8 cellular contexts compared by ENCODE assay signal in the genomic region with DNA sequence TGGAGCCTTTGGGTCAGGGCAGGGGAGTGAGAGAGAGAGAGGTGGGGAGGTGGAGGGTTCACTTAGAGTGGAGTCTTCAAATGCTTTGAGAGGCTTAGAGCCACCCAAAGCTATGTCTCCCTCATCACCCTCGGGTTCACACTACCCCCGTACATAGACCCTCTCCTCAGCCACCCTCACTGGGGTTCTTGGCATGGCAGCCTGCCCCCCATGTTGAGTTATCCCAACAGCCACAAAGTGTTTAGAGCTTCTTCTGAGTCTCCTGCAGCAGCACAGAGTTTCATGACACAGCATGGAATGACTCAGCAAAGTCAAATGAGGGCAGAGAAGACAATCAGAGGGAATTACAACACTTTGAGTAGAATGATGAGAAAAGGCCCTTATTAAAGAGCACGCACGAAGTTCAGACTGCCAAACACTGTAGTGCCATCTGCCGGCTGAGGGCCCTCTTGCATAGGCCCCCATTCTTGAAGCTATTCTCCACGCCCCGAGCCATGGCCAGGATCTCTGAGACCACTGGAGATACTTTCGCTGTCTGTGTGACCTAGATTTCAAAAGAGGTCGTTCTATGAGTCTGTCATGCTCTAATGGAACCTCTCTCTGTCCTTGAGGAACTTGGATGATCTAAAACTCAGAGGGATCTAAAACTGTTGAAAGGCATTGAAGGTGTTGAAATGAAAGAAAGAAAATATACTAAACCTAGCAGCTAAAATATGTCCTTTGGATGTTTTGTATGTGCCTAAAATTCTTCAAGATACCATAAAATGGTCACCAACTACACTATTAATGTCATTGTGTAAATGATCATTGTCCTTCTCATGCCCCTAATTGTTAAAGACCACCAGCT.
DNase-seq lines count a peak whose midpoint lies in the region; ATAC-seq and TF ChIP-seq lines count a peak whose summit lies in the region.

No MANE protein-coding gene starts in this region.

- peak overlapping the region; percentile 54; the same call in 1 of the 2 replicates for H2AFZ ChIP-seq in OCI-LY3 (ENCODE audit: low read depth, low read length)

- no peak overlapping the region for H3K4me3 Mint-ChIP-seq in activated T-cell treated with anti-CD3 and anti-CD28 coated beads, Interleukin-2, amount 50 U/mL, for 24 hours
- no peak overlapping the region for H3K4me3 Mint-ChIP-seq in neural crest cell

- H3K4me2 ChIP-seq in OCI-LY3 (ENCODE audit: low read length): peak overlapping the region; percentile 58

- H3K4me1 Mint-ChIP-seq in activated T-cell treated with anti-CD3 and anti-CD28 coated beads, Interleukin-2, amount 50 U/mL, for 24 hours (ENCODE audit: low read depth): peaks cover 3% of the 10 kb centered on the region
- peaks cover 9% of the 10 kb centered on the region for H3K4me1 Mint-ChIP-seq in neural crest cell

- H3K27ac ChIP-seq in OCI-LY3 (ENCODE audit: low read length): no peak overlapping the region

- H3K27me3 Mint-ChIP-seq in activated T-cell treated with anti-CD3 and anti-CD28 coated beads, Interleukin-2, amount 50 U/mL, for 24 hours: no peaks in the 10 kb centered on the region
- no peaks in the 10 kb centered on the region for H3K27me3 Mint-ChIP-seq in neural crest cell (ENCODE audit: low read depth)

- no peaks in the 10 kb centered on the region for H3K36me3 Mint-ChIP-seq in activated T-cell treated with anti-CD3 and anti-CD28 coated beads, Interleukin-2, amount 50 U/mL, for 24 hours (ENCODE audit: low read depth)
- no peaks in the 10 kb centered on the region for H3K36me3 Mint-ChIP-seq in neural crest cell (ENCODE audit: low read depth)

- H3K36me3 ChIP-seq in BJ (ENCODE audit: control insufficient read depth, insufficient read depth, low read length) (no peaks in the 10 kb centered on the region), OCI-LY3 (replicated peaks; ENCODE audit: low read depth, low read length) (no peaks in the 10 kb centered on the region)

- H3K4me3 ChIP-seq in BJ (ENCODE audit: low read depth, low read length) (no peak overlapping the region), OCI-LY3 (ENCODE audit: low read length) (peak overlapping the region; percentile 49; the same call in 1 of the 2 replicates)

- no peaks in the 10 kb centered on the region for H3K79me2 ChIP-seq in OCI-LY3 (ENCODE audit: low read length)

- H4K20me1 ChIP-seq in OCI-LY3 (ENCODE audit: insufficient read depth, low read length): no peaks in the 10 kb centered on the region

- H3K9me3 Mint-ChIP-seq in activated T-cell treated with anti-CD3 and anti-CD28 coated beads, Interleukin-2, amount 50 U/mL, for 24 hours: no peaks in the 10 kb centered on the region
- H3K9me3 Mint-ChIP-seq in neural crest cell: no peaks in the 10 kb centered on the region

- TF ChIP-seq CTCF in BJ (IDR thresholded peaks at IDR 0.05; ENCODE audit: insufficient read depth, low read depth, low read length) (peak; percentile 95), OCI-LY3 (IDR thresholded peaks at IDR 0.05; ENCODE audit: low read depth, low read length) (peak; percentile 75), neural crest cell (conservative IDR thresholded peaks at IDR 0.05) (peak; percentile 75)

- H3K27ac Mint-ChIP-seq in activated T-cell treated with anti-CD3 and anti-CD28 coated beads, Interleukin-2, amount 50 U/mL, for 24 hours: no peak overlapping the region
- no peak overlapping the region for H3K27ac Mint-ChIP-seq in neural crest cell (ENCODE audit: unreplicated experiment)

- CTCF ChIA-PET in BJ (lab: Yijun Ruan, JAX): interaction anchor here (0.5 to 2.5 kb wide), 47 partner anchors 10 to 902 kb away, joined by 3 to 22 read pairs (median 4); partner anchors contain the start of gene PELI2

- H3K9me3 ChIP-seq in OCI-LY3 (ENCODE audit: insufficient read depth, low read length): no peaks in the 10 kb centered on the region

- peaks cover 8% of the 10 kb centered on the region for H3K4me1 ChIP-seq in OCI-LY3 (ENCODE audit: low read length)

- H3K27me3 ChIP-seq in BJ (ENCODE audit: control insufficient read depth, insufficient read depth, low read length): no peaks in the 10 kb centered on the region
- no peaks in the 10 kb centered on the region for H3K27me3 ChIP-seq in OCI-LY3 (ENCODE audit: low read depth, low read length)

- DNase-seq in BJ (ENCODE audit: low read depth) (peak; percentile 91), HT-29 (ENCODE audit: low spot score) (peak; percentile 73), fibroblast of peridontal ligament (ENCODE audit: extremely low read depth) (peak; percentile 99), neural crest cell (ENCODE audit: low read depth, low spot score) (peak; percentile 45), superior temporal gyrus (ENCODE audit: extremely low spot score) (peak; percentile 92)
- peak; percentile 63 for DNase-seq in activated T-cell treated with anti-CD3 and anti-CD28 coated beads, Interleukin-2, amount 50 U/mL, for 24 hours

- peak; percentile 84 for ATAC-seq in GM19351 (IDR thresholded peaks at IDR 0.05; ENCODE audit: unreplicated experiment)

- no peak overlapping the region for H3K9ac ChIP-seq in OCI-LY3 (ENCODE audit: low read length)

- POLR2A ChIA-PET in BJ (lab: Charles Lee): interaction anchor here (0.6 kb wide), 1 partner anchor 213 kb away, joined by 3 read pairs; no protein-coding TSS in a partner anchor

Comparison
In these comparisons a context has a peak if more than half of its experiments do, and no peak if none do; other contexts are left out.
1. DNase-seq: peak in every context shown above with its lines; median percentile 99 in fibroblast of peridontal ligament; 92 in superior temporal gyrus; 91 in BJ; 73 in HT-29; 63 in activated T-cell treated with anti-CD3 and anti-CD28 coated beads, Interleukin-2, amount 50 U/mL, for 24 hours; 45 in neural crest cell.